ENCODE assay signal across 21 cellular contexts in the genomic region with DNA sequence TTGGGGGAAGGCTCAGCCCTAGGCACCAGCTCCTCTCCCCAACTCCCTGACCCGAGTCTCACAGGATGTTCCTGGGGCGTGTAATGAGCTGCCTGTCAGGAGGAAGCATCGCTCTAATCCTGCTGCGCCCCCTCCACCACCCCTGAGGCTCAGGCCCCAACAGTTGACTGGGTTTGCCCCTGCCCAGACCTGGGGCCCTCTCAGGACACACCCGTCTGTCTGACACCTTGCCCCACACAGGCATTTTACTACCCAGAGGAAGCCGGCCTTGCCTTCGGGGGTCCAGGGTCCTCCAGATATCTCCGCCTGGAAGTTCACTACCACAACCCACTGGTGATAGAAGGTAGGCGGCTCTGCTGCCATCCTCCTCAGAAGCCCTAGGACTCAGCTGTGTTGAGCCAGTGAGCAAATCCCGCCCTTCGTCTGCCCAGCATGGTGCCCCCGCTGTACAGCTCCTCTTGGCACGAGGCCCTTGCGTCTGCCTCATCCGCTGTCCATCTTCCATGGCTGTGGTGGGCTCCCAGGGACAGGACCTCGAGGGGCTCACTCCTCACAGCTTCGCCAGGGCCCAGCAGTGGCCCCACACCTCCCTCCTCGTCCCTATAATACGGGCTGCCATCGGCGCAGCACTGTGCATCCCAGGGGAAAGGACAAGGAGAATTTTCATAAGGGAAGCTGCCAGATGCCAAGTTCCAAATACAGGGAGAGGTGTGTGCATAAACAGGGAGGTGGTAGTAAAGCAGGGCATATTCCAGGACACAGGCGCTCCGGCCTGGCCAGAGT. TPM values are rescaled to one million over a fixed set of nuclear protein-coding genes. Genes with fewer than 3 reads are reported as not detected.
DNase-seq lines count a peak whose midpoint lies in the region; ATAC-seq, FAIRE-seq and TF ChIP-seq lines count a peak whose summit lies in the region.
"Had no signal": no experiment of that assay in that cellular context is flagged by ENCODE, and none has a peak within 500 bp of the region (broad histone marks: within the 10 kb centered on the region; RNA-seq: fewer than 3 reads in every experiment).

No MANE protein-coding gene starts in this region.

- DNase-seq in left ventricle myocardium superior, result peak; percentile 16
- no peak for DNase-seq in left ventricle myocardium inferior
- peak; percentile 58 for DNase-seq in kidney
- DNase-seq in posterior vena cava (ENCODE audit: low spot score), result peak; percentile 67
- no peak for DNase-seq in NCI-H748 (lab: John Stamatoyannopoulos, UW; ENCODE audit: unreplicated experiment)
- no peak for DNase-seq in activated gamma-delta T cell (lab: John Stamatoyannopoulos, UW)
- DNase-seq: Caco-2, DND-41, GDM1, HCEC 1CT had no signal

- H3K9me3 ChIP-seq in left ventricle myocardium inferior (replicated peaks) (no peaks in the 10 kb centered on the region), kidney (ENCODE audit: control insufficient read depth in 1 of 2, low read length in 2 of 2) (no peaks in the 10 kb centered on the region)
- H3K9me3 ChIP-seq: Caco-2 had no signal

- H3K27me3 ChIP-seq in left ventricle myocardium inferior (ENCODE audit: low read depth), result peaks cover 63% of the 10 kb centered on the region

- peaks cover 40% of the 10 kb centered on the region for H3K4me1 Mint-ChIP-seq in brain
- H3K4me1 Mint-ChIP-seq: CD8-positive, alpha-beta memory T cell had no signal

- TF ChIP-seq CTCF in left ventricle myocardium inferior (IDR thresholded peaks at IDR 0.05; ENCODE audit: borderline replicate concordance), result no peak
- TF ChIP-seq CTCF in brain (conservative IDR thresholded peaks at IDR 0.05), result no peak
- TF ChIP-seq CTCF in kidney (IDR thresholded peaks at IDR 0.05; ENCODE audit: borderline replicate concordance, extremely low read depth, insufficient read depth), result no peak

- H3K4me1 ChIP-seq in left ventricle myocardium inferior, result no peaks in the 10 kb centered on the region
- no peaks in the 10 kb centered on the region for H3K4me1 ChIP-seq in kidney (ENCODE audit: control insufficient read depth in 1 of 2, insufficient read depth in 1 of 2, low read depth in 1 of 2, low read length in 2 of 2)
- H3K4me1 ChIP-seq: Caco-2 had no signal

- no peak overlapping the region for H3K9ac ChIP-seq in kidney (ENCODE audit: low read length in 2 of 2)

- no peak overlapping the region for H3K4me3 ChIP-seq in left ventricle myocardium inferior
- H3K4me3 ChIP-seq in kidney (ENCODE audit: low read length in 2 of 2), result no peak overlapping the region

- no peak overlapping the region for H3K4me3 Mint-ChIP-seq in brain
- H3K4me3 Mint-ChIP-seq: CD8-positive, alpha-beta memory T cell had no signal

- FAIRE-seq in kidney (lab: Jason Lieb, UNC), result no peak
- FAIRE-seq: A204.1, GM12892, GM19239, HepG2, HTR-8/SVneo had no signal

- H3K9me3 Mint-ChIP-seq in brain, result peaks cover 0 to 3% (median 0%) of the 10 kb centered on the region in 5 experiments
- H3K9me3 Mint-ChIP-seq: CD8-positive, alpha-beta memory T cell had no signal

- ATAC-seq in left ventricle myocardium superior, result no peak
- no peak for ATAC-seq in GM21717 (IDR thresholded peaks at IDR 0.05; ENCODE audit: unreplicated experiment)
- ATAC-seq: HepG2 had no signal

- peak overlapping the region in 3 of 5 experiments; percentile 68 to 89 (median 68) for H3K27ac Mint-ChIP-seq in brain
- H3K27ac Mint-ChIP-seq: CD8-positive, alpha-beta memory T cell had no signal

- no peak overlapping the region for H3K27ac ChIP-seq in left ventricle myocardium inferior (replicated peaks)
- no peak overlapping the region for H3K27ac ChIP-seq in kidney (ENCODE audit: low read depth in 2 of 2, low read length in 2 of 2)

- intact Hi-C loops in left ventricle myocardium superior (cut with micrococcal nuclease), result no loop called here
- intact Hi-C loops in left ventricle myocardium inferior (cut with micrococcal nuclease), result no loop called here
- intact Hi-C loops in kidney (cut with DNase I), result no loop called here
- intact Hi-C loops in posterior vena cava (cut with DNase I), result no loop called here

- no peaks in the 10 kb centered on the region for H3K36me3 ChIP-seq in left ventricle myocardium inferior
- no peaks in the 10 kb centered on the region for H3K36me3 ChIP-seq in kidney (ENCODE audit: control insufficient read depth in 1 of 2, insufficient read depth in 2 of 2, low read length in 2 of 2)

- H3K36me3 Mint-ChIP-seq in brain, result no peaks in the 10 kb centered on the region
- H3K36me3 Mint-ChIP-seq: CD8-positive, alpha-beta memory T cell had no signal

- peaks cover 9% of the 10 kb centered on the region for H3K27me3 Mint-ChIP-seq in brain

RNA-seq across cellular contexts. Expression of a gene that starts 8.0 kb away (rescaled TPM):
- total RNA-seq in left ventricle myocardium superior, result not detected
- total RNA-seq in left ventricle myocardium inferior, result not detected
- polyA plus RNA-seq in brain (ENCODE audit: insufficient read depth, low read depth, low replicate concordance), result 4.9 TPM
- not detected for total RNA-seq in kidney
- 0.39 TPM for polyA plus RNA-seq in kidney (ENCODE audit: insufficient read depth, low read depth, low replicate concordance)
- total RNA-seq in posterior vena cava, result not detected
- total RNA-seq: Caco-2; CD8-positive, alpha-beta memory T cell; H4; HepG2 had no signal
- polyA plus RNA-seq: AG04450; BJ; CD8-positive, alpha-beta memory T cell; HepG2 had no signal

RNA-seq across cellular contexts. Expression of a gene that starts 35.0 kb away (rescaled TPM):
- not detected for total RNA-seq in left ventricle myocardium superior
- not detected for total RNA-seq in left ventricle myocardium inferior
- polyA plus RNA-seq in brain (ENCODE audit: insufficient read depth, low read depth, low replicate concordance), result 89.4 TPM
- 0.54 TPM for total RNA-seq in kidney
- not detected for polyA plus RNA-seq in kidney (ENCODE audit: insufficient read depth, low read depth, low replicate concordance)
- total RNA-seq in posterior vena cava, result not detected
- total RNA-seq: Caco-2; CD8-positive, alpha-beta memory T cell; H4; HepG2 had no signal
- polyA plus RNA-seq: AG04450; BJ; CD8-positive, alpha-beta memory T cell; HepG2 had no signal

Comparison
In these comparisons a context has a peak if more than half of its experiments do, and no peak if none do; other contexts are left out.
1. DNase-seq: peak in left ventricle myocardium superior (single experiment), kidney (single experiment) and posterior vena cava (single experiment); none in left ventricle myocardium inferior (single experiment), NCI-H748 (single experiment) and activated gamma-delta T cell (single experiment).